16 cellular contexts compared by ENCODE assay signal in the genomic region with DNA sequence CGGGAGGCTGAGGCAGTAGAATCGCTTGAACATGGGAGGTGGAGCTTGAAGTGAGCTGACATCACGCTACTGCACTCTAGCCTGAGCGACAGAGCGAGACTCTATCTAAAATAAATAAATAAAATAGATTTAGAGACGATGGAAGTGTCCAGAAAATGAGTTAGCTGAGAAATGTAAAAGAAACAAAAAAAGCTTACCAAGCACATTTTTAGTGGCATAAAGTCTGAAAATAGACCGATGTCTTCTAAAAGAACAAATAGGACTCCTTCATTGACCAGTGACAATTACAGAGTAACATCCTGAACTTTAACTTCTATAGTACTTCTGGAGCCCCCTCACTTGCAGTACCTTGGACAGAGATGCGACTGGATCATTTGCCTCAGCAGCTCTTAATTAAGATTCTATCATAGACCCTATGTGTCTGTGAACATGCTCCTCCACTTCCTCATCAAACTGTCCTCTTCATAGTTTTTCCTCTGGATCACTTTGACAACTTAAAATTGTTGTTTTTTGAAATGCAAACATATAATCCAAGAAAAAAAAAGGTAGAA. TPM values are rescaled to one million over a fixed set of nuclear protein-coding genes. Genes with fewer than 3 reads are reported as not detected.
A peak's percentile ranks its signal among the peaks of the same experiment; 100 is the strongest.
DNase-seq lines count a peak whose midpoint lies in the region; ATAC-seq, FAIRE-seq and TF ChIP-seq lines count a peak whose summit lies in the region.
"Had no signal": no experiment of that assay in that cellular context is flagged by ENCODE, and none has a peak within 500 bp of the region (broad histone marks: within the 10 kb centered on the region; RNA-seq: fewer than 3 reads in every experiment).

No MANE protein-coding gene starts in this region.

- H3K4me1 ChIP-seq in HCT116 (ENCODE audit: control insufficient read depth in 1 of 2, insufficient read depth in 2 of 2, low read length in 2 of 2) (no peaks in the 10 kb centered on the region), K562 (replicated peaks in 1 of 2; ENCODE audit: control insufficient read depth in 2 of 2, insufficient read depth in 2 of 2, low read length in 2 of 2) (peaks cover 0 to 2% of the 10 kb centered on the region in 2 experiments; a peak in 1 of 5 replicates), osteoblast (ENCODE audit: insufficient read depth, low read length) (no peaks in the 10 kb centered on the region), adrenal gland (replicated peaks in 1 of 2) (no peaks in the 10 kb centered on the region)
- H3K4me1 ChIP-seq: BE2C had no signal

- RAD21 ChIA-PET in HCT116 (lab: Charles Lee; ENCODE audit: low non-redundant PET in 1 of 2, low total read pairs in 2 of 2, uncharacterized antibody in 2 of 2, unreplicated experiment in 2 of 2), result no interaction called here

- H3K9me3 ChIP-seq in HCT116 (ENCODE audit: control insufficient read depth in 1 of 2, insufficient read depth in 1 of 2, low read depth in 1 of 2, low read length in 2 of 2) (no peaks in the 10 kb centered on the region), K562 (replicated peaks; ENCODE audit: control insufficient read depth, insufficient read depth, low read depth, low read length) (no peaks in the 10 kb centered on the region), osteoblast (ENCODE audit: low read depth, low read length) (no peaks in the 10 kb centered on the region), adrenal gland (replicated peaks in 1 of 3) (no peaks in the 10 kb centered on the region)
- H3K9me3 ChIP-seq: BE2C had no signal

- no peak overlapping the region for H3K4me3 ChIP-seq in HCT116 (replicated peaks in 1 of 2; ENCODE audit: low read depth in 1 of 2, low read length in 2 of 2)
- no peak overlapping the region for H3K4me3 ChIP-seq in NB4 (ENCODE audit: low read depth, low read length)
- no peak overlapping the region for H3K4me3 ChIP-seq in K562
- H3K4me3 ChIP-seq in osteoblast (ENCODE audit: insufficient read depth, low read length), result no peak overlapping the region
- no peak overlapping the region for H3K4me3 ChIP-seq in adrenal gland

- H3K27me3 ChIP-seq in HCT116 (ENCODE audit: insufficient read depth, low read length), result no peaks in the 10 kb centered on the region
- H3K27me3 ChIP-seq in K562 (ENCODE audit: control insufficient read depth in 2 of 2, insufficient read depth in 2 of 2, low read length in 2 of 2), result no peaks in the 10 kb centered on the region; a peak in 1 of 5 replicates
- H3K27me3 ChIP-seq in osteoblast (ENCODE audit: insufficient read depth, low read length), result no peaks in the 10 kb centered on the region
- no peaks in the 10 kb centered on the region for H3K27me3 ChIP-seq in adrenal gland
- H3K27me3 ChIP-seq: BE2C had no signal

- H3K9me1 ChIP-seq in K562 (ENCODE audit: control insufficient read depth, insufficient read depth, low read length), result no peaks in the 10 kb centered on the region

- H3K36me3 ChIP-seq in HCT116 (ENCODE audit: control insufficient read depth in 1 of 2, insufficient read depth in 2 of 2, low read length in 2 of 2) (no peaks in the 10 kb centered on the region), K562 (ENCODE audit: control insufficient read depth, insufficient read depth, low read length) (no peaks in the 10 kb centered on the region), osteoblast (ENCODE audit: insufficient read depth, low read length) (no peaks in the 10 kb centered on the region), adrenal gland (replicated peaks in 1 of 2) (no peaks in the 10 kb centered on the region)
- H3K36me3 ChIP-seq: BE2C had no signal

- CTCF ChIA-PET in HCT116 (lab: Charles Lee), result no interaction called here
- CTCF ChIA-PET in K562 (lab: Yijun Ruan, JAX; ENCODE audit: low intra/inter-chr PET ratio), result no interaction called here

- H2AFZ ChIP-seq in HCT116 (ENCODE audit: low read depth, low read length, poor library complexity, severe bottlenecking) (no peak overlapping the region), K562 (ENCODE audit: low read depth, low read length) (no peak overlapping the region), osteoblast (ENCODE audit: low read length) (no peak overlapping the region)

- H4K20me1 ChIP-seq in HCT116 (ENCODE audit: insufficient read depth) (no peaks in the 10 kb centered on the region), K562 (replicated peaks; ENCODE audit: control insufficient read depth, insufficient read depth, low read length) (no peaks in the 10 kb centered on the region), osteoblast (ENCODE audit: insufficient read depth, low read length) (no peaks in the 10 kb centered on the region)

- no peak for FAIRE-seq in K562 (lab: Jason Lieb, UNC)
- FAIRE-seq: D721Med, H54 had no signal

- TF ChIP-seq RAD21 in HCT116 (IDR thresholded peaks at IDR 0.05; ENCODE audit: low read depth) (no peak), K562 (CRISPR knock-in tag; conservative IDR thresholded peaks at IDR 0.05 in 1 of 2, IDR thresholded peaks at IDR 0.05 in 1 of 2) (no peak)

- POLR2A ChIA-PET in HCT116 (lab: Charles Lee) (no interaction called here), K562 (lab: Yijun Ruan, JAX) (interaction anchor here (0.7 to 1.2 kb wide), 3 partner anchors 12 to 151 kb away, joined by 3 read pairs; no protein-coding TSS in a partner anchor)

- no peaks in the 10 kb centered on the region for H3K79me2 ChIP-seq in HCT116 (ENCODE audit: insufficient read depth, low read length)
- no peaks in the 10 kb centered on the region for H3K79me2 ChIP-seq in K562 (ENCODE audit: control insufficient read depth, insufficient read depth, low read length)
- no peaks in the 10 kb centered on the region for H3K79me2 ChIP-seq in osteoblast (ENCODE audit: insufficient read depth, low read length)

- no peak for TF ChIP-seq CTCF in HCT116 (IDR thresholded peaks at IDR 0.05 in 2 of 3, conservative IDR thresholded peaks at IDR 0.05 in 1 of 3; ENCODE audit: borderline replicate concordance in 1 of 3, insufficient read depth in 1 of 3, low read depth in 2 of 3, low read length in 2 of 3)
- TF ChIP-seq CTCF in NB4 (IDR thresholded peaks at IDR 0.05; ENCODE audit: low read depth, low read length), result no peak
- no peak for TF ChIP-seq CTCF in K562 (IDR thresholded peaks at IDR 0.05 in 2 of 3, conservative IDR thresholded peaks at IDR 0.05 in 1 of 3; ENCODE audit: insufficient read depth in 2 of 3, low read depth in 1 of 3, low read length in 3 of 3)
- TF ChIP-seq CTCF in osteoblast (IDR thresholded peaks at IDR 0.05; ENCODE audit: extremely low read depth, low read depth, low read length), result no peak
- no peak for TF ChIP-seq CTCF in adrenal gland (IDR thresholded peaks at IDR 0.05)

- H3K4me2 ChIP-seq in HCT116 (ENCODE audit: low read length) (no peak overlapping the region), K562 (ENCODE audit: insufficient read depth, low read length) (no peak overlapping the region), osteoblast (ENCODE audit: insufficient read depth, low read length) (no peak overlapping the region)

- DNase-seq in HCT116 (ENCODE audit: low read depth, low spot score), result no peak
- DNase-seq in NB4 (ENCODE audit: low read depth), result peak; percentile 46
- DNase-seq in K562 (ENCODE audit: extremely low read depth in 1 of 4, low spot score in 3 of 4), result no peak
- DNase-seq in osteoblast (ENCODE audit: insufficient read length, low spot score, missing footprints), result peak; percentile 48
- no peak for DNase-seq in cerebellar cortex (ENCODE audit: low spot score)
- DNase-seq in adrenal gland, result no peak
- DNase-seq: BE2C; CD4-positive, alpha-beta memory T cell; DND-41; GF-D8; NCI-H187 treated with DMSO at 0.1 percent for 48 hours; NCI-H2171; NCI-H774 had no signal

- H3K27ac ChIP-seq in HCT116 (ENCODE audit: low read depth, low read length) (no peak overlapping the region), K562 (ENCODE audit: extremely low read depth, low read depth, low read length) (no peak overlapping the region), osteoblast (ENCODE audit: low read depth, low read length) (no peak overlapping the region), adrenal gland (no peak overlapping the region)

- no peak overlapping the region for H3K9ac ChIP-seq in HCT116 (ENCODE audit: low read length)
- no peak overlapping the region for H3K9ac ChIP-seq in K562 (ENCODE audit: insufficient read depth in 1 of 2, low read depth in 2 of 2, low read length in 2 of 2)

- 37% methylated on average over 8 of the region's 8 CpGs for WGBS in K562 (ENCODE audit: insufficient coverage, low coverage, missing lambda C conversion rate)
- WGBS in adrenal gland, 4 donors, result 73 to 81% (median 75%) methylated on average over 8 of the region's 8 CpGs

- intact Hi-C loops in HCT116 (cut with micrococcal nuclease), result no loop called here
- intact Hi-C loops in K562 (cut with micrococcal nuclease), result no loop called here
- intact Hi-C loops in adrenal gland (cut with DNase I), result no loop called here

- H3K9me2 ChIP-seq in HCT116 (ENCODE audit: insufficient read depth), result no peaks in the 10 kb centered on the region

- no peak for TF ChIP-seq POLR2A in HCT116 (IDR thresholded peaks at IDR 0.05; ENCODE audit: borderline replicate concordance, extremely low read depth, insufficient read depth, insufficient read length)
- no peak for TF ChIP-seq POLR2A in NB4 (IDR thresholded peaks at IDR 0.05; ENCODE audit: extremely low read depth, insufficient read length)
- TF ChIP-seq POLR2A in K562 (conservative IDR thresholded peaks at IDR 0.05), result no peak
- TF ChIP-seq POLR2A in adrenal gland (IDR thresholded peaks at IDR 0.05), result no peak

- ATAC-seq in HCT116, result no peak
- 0 out of 3 replicates have a peak, but pooled peaks have one; percentile 38 for ATAC-seq in K562
- no peak for ATAC-seq in HG03442 (IDR thresholded peaks at IDR 0.05; ENCODE audit: unreplicated experiment)

- BruUV-seq in HCT116 (replicated peaks; lab: Mats Ljungman, UMichigan) (no TSS peak), K562 (replicated peaks; lab: Mats Ljungman, UMichigan) (no TSS peak)

- TF ChIP-seq EP300 in K562 (IDR thresholded peaks at IDR 0.05; ENCODE audit: low read length), result no peak

- in situ Hi-C loops in K562 (cut with MboI), result no loop called here

RNA-seq across cellular contexts. Expression of gene SRPK2, which starts 25.2 kb away (rescaled TPM):
- 37.4 TPM for total RNA-seq in HCT116 (2021; ENCODE audit: unreplicated experiment)
- 14.5 and 20.5 TPM in 2 replicates for polyA plus RNA-seq in HCT116 (2012)
- 35.3 and 133 TPM in 2 replicates for total RNA-seq in K562 (2011; cell fraction: chromatin; rRNA removed; ENCODE audit: low replicate concordance)
- 16.7 and 26.2 TPM in 2 replicates for total RNA-seq in K562 (2011; cell fraction: nucleolus; rRNA removed)
- total RNA-seq in K562 (2011; cell fraction: nucleoplasm; rRNA removed), result 38.6 and 52.0 TPM in 2 replicates
- total RNA-seq in K562 (2014; rRNA removed), result 25.3 and 28.2 TPM in 2 replicates
- 38.8 and 43.1 TPM in 2 replicates for total RNA-seq in K562 (2014; rRNA removed; fragmentation: Illumina TruSeq; extraction: Trizol)
- total RNA-seq in K562 (2015; rRNA removed; fragmentation: Illumina TruSeq; extraction: Trizol), result 39.4 and 41.1 TPM in 2 replicates
- 38.8 and 44.7 TPM in 2 replicates for total RNA-seq in K562 (2021)
- 15.7 and 21.5 TPM in 2 replicates for polyA plus RNA-seq in K562 (2011; rRNA removed)
- 7.1 and 10.4 TPM in 2 replicates for polyA plus RNA-seq in K562 (2011; cell fraction: cytosol; rRNA removed)
- 17.2 and 19.5 TPM in 2 replicates for polyA plus RNA-seq in K562 (2011; cell fraction: nucleus; rRNA removed)
- polyA plus RNA-seq in K562 (2012), result 29.8 and 31.3 TPM in 2 replicates
- 33.6 and 36.3 TPM in 2 replicates for polyA plus RNA-seq in K562 (2014; fragmentation: Illumina TruSeq; extraction: Trizol)
- polyA plus RNA-seq in K562 (2014; fragmentation: Nextera tagmentation; extraction: Ambion mirVana), result 10 to 100 TPM; 27.3 to 33.3 TPM
- 18.6 and 26.4 TPM in 2 replicates for polyA plus RNA-seq in K562 (2014; rRNA removed)
- polyA minus RNA-seq in K562 (2011; rRNA and poly(A)+ RNA removed), result 32.2 and 34.9 TPM in 2 replicates
- polyA minus RNA-seq in K562 (2011; cell fraction: cytosol; rRNA and poly(A)+ RNA removed), result 12.4 and 18.3 TPM in 2 replicates
- 21.5 and 27.9 TPM in 2 replicates for polyA minus RNA-seq in K562 (2011; cell fraction: nucleus; rRNA and poly(A)+ RNA removed)
- 81.0 and 82.2 TPM in 2 replicates for total RNA-seq in osteoblast
- 10 to 100 TPM; 29.9 to 64.7 (median 36.8) TPM for total RNA-seq in adrenal gland
- 10 to 100 TPM in 2 of 3 donors, 1 to 10 TPM in 1; 7.3 to 37.8 (median 11.9) TPM for polyA plus RNA-seq in adrenal gland

Comparison
In these comparisons a context has a peak if more than half of its experiments do, and no peak if none do; other contexts are left out.
1. DNase-seq: peak in NB4 (single experiment) and osteoblast (single experiment); none in HCT116 (single experiment), K562 (0 of 4), cerebellar cortex (single experiment) and adrenal gland (0 of 7).
2. Of the 22 proteins assayed by ChIP-seq in both K562 and HCT116: peak only in K562: none; only in HCT116: REST; in both: none; in neither: 21.